ENCODE assay signal across 13 cellular contexts in genomic region chr7:136179829-136180721, GRCh38.
"Had no signal": no experiment of that assay in that cellular context is flagged by ENCODE, and none has a peak within 500 bp of the region (broad histone marks: within the 10 kb centered on the region; RNA-seq: fewer than 3 reads in every experiment).

No MANE protein-coding gene starts in this region.

- H3K27ac Mint-ChIP-seq: natural killer cell; T-helper 2 cell treated with Interferon-gamma antibody and Interleukin-4, amounts not matched to agents 5 μg/mL and 100 μg/mL, for 36 hours had no signal

- H3K27me3 ChIP-seq: gastroesophageal sphincter, stomach had no signal

- ATAC-seq: activated T-cell treated with anti-CD3 and anti-CD28 coated beads, Interleukin-2, amount 50 U/mL, for 4 hours; gastroesophageal sphincter; left lobe of liver; mucosa of descending colon; natural killer cell; sciatic nerve had no signal

- H3K36me3 Mint-ChIP-seq: natural killer cell had no signal

- DNase-seq: activated CD4-positive, alpha-beta T cell treated with anti-CD3 and anti-CD28 coated beads, Interleukin-2, amount 50 U/mL, for 48 hours; activated effector memory CD4-positive, alpha-beta T cell treated with Interleukin-2 at 50 U/mL for 16 hours; activated naive CD4-positive, alpha-beta T cell treated with anti-CD3 and anti-CD28 coated beads, Interleukin-2, amount 50 U/mL, for 16 hours; activated T-cell treated with anti-CD3 and anti-CD28 coated beads, Interleukin-2, amount 50 U/mL, for 4 hours; mucosa of descending colon; natural killer cell; posterior cingulate gyrus; stomach had no signal

- H3K4me3 ChIP-seq: gastroesophageal sphincter, mucosa of descending colon, stomach, thoracic aorta had no signal

- H3K9me3 ChIP-seq: gastroesophageal sphincter, mucosa of descending colon, stomach, thoracic aorta had no signal

- H3K4me3 Mint-ChIP-seq: activated T-cell treated with anti-CD3 and anti-CD28 coated beads, Interleukin-2, amount 50 U/mL, for 4 hours; natural killer cell; T-helper 2 cell treated with Interferon-gamma antibody and Interleukin-4, amounts not matched to agents 5 μg/mL and 100 μg/mL, for 36 hours had no signal

- H3K4me1 ChIP-seq: gastroesophageal sphincter, stomach had no signal

- H3K36me3 ChIP-seq: gastroesophageal sphincter, stomach, thoracic aorta had no signal

- H3K27ac ChIP-seq: gastroesophageal sphincter, stomach, thoracic aorta had no signal

- H3K9me3 Mint-ChIP-seq: T-helper 2 cell treated with Interferon-gamma antibody and Interleukin-4, amounts not matched to agents 5 μg/mL and 100 μg/mL, for 36 hours had no signal
